ENCODE assay signal across 1 cellular context in the genomic region with DNA sequence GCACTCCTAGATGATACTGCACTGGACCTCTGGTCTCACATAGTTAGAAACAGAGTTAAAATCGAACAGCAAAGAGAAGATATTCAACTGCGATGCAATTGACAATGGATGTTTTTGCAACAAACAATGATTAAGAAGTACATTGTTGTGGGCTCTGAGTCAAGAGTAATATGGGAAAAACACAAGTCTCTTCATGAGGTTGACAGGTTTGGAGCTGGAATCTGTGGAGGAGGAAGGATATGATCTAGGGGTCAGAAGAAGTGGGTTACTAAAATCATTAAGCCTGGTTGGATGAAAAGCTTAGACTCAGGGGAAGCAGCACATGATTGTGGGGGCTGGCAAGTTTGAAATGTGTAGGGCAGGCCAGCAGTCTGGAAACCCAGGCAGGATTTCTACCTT.
TF ChIP-seq lines count a peak whose summit lies in the region.

No MANE protein-coding gene starts in this region.

TF ChIP-seq in IMR-90, 13 proteins besides CTCF, POLR2A, EP300 and RAD21 (continued from another document):
- TF ChIP-seq NFE2L2 (IDR thresholded peaks at IDR 0.05; ENCODE audit: low read depth, low read length) (no peak), MAFK (IDR thresholded peaks at IDR 0.05; ENCODE audit: low read depth, low read length) (no peak), MAZ (IDR thresholded peaks at IDR 0.05; ENCODE audit: borderline replicate concordance, low read depth, low read length) (no peak), RCOR1 (IDR thresholded peaks at IDR 0.05; ENCODE audit: insufficient replicate concordance, low read length) (no peak), FOS (IDR thresholded peaks at IDR 0.05; ENCODE audit: low read depth, low read length) (no peak)
